8 cellular contexts compared by ENCODE assay signal in the genomic region with DNA sequence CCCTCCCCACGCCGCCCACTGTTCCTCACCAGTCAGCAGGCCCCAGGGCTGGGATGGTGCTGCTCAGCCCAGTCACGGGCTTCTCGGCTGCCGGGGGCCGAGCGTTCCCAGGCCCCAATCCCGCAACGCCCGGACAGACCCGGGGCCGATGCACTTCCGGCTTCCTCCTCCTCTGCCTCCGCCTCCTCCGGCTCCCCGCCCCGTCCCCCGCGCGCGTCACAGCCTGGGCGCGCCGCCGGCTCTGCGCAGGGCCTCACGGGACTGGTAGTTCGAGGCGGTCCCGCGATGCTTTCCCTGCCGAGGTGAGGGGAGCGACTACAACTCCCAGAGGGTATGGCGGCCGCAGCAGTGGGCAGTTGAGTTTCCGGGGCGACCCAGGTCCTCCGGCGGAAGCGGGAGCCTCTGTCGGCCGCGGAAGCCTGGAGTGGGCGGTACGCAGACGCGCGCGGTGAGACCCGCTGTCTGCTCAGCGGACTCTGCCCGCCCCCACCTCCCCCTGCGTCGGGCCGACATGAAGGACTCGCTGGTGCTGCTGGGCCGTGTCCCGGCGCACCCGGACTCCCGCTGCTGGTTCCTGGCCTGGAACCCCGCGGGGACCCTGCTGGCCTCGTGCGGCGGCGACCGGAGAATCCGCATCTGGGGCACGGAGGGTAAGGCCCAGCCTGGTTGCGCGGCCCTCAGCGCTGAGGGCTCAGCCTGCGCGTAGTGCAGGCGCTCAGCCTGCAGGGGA. TPM values are rescaled to one million over a fixed set of nuclear protein-coding genes. Genes with fewer than 3 reads are reported as not detected.
DNase-seq lines count a peak whose midpoint lies in the region; ATAC-seq, FAIRE-seq and TF ChIP-seq lines count a peak whose summit lies in the region.

Gene CIAO1, plus strand, starts transcription at position 386 of the 730 bp plus-strand sequence. Its CDS starts 126 bp downstream, at position 512.
A gene with protein sequence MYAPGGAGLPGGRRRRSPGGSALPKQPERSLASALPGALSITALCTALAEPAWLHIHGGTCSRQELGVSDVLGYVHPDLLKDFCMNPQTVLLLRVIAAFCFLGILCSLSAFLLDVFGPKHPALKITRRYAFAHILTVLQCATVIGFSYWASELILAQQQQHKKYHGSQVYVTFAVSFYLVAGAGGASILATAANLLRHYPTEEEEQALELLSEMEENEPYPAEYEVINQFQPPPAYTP (minus strand): TSS at position 158 of the 730 bp plus-strand sequence. CDS start 616 bp downstream, outside the sequence.

- H3K36me3 ChIP-seq in psoas muscle (ENCODE audit: insufficient read depth in 1 of 2, low read depth in 1 of 2): peaks cover 8 to 55% of the 10 kb centered on the region in 2 donors

- 0 to 1% (median 0%) methylated on average over 48 to 76 of the region's 76 CpGs for WGBS in psoas muscle, 3 donors

- peaks cover 5% of the 10 kb centered on the region for H3K36me3 Mint-ChIP-seq in T-helper 17 cell (ENCODE audit: low read depth)

- DNase-seq in NCI-H1694 treated with DMSO at 0.1 percent for 48 hours (lab: John Stamatoyannopoulos, UW): peak; percentile 96
- DNase-seq in T-helper 17 cell: peak; percentile 95 to 97 (median 97)
- peak; percentile 80 to 99 (median 98) for DNase-seq in amygdala (lab: John Stamatoyannopoulos, UW)
- DNase-seq in left ventricle myocardium superior: peak; percentile 99
- peak; percentile 98 to 99 for DNase-seq in psoas muscle
- peak; percentile 100 for DNase-seq in urothelium cell line (ENCODE audit: low spot score)

- no peaks in the 10 kb centered on the region for H3K27me3 Mint-ChIP-seq in T-helper 17 cell

- H3K4me3 ChIP-seq in psoas muscle: peak within 1 kb of the TSS; percentile 88

- TF ChIP-seq CTCF in psoas muscle (IDR thresholded peaks at IDR 0.05): peak; percentile 14

- FAIRE-seq in urothelium cell line (lab: Jason Lieb, UNC): peak; percentile 90

- H3K4me1 ChIP-seq in psoas muscle: peaks cover 41% of the 10 kb centered on the region

- peak; percentile 77 for TF ChIP-seq POLR2A in GM15510 (IDR thresholded peaks at IDR 0.05; ENCODE audit: borderline replicate concordance, extremely low read depth, insufficient read length)

- peak within 1 kb of the TSS; percentile 93 for H3K27ac Mint-ChIP-seq in T-helper 17 cell

- peak within 1 kb of the TSS; percentile 97 for H3K27ac ChIP-seq in psoas muscle

- H3K27me3 ChIP-seq in psoas muscle (ENCODE audit: insufficient read depth in 3 of 3, low read length in 2 of 3): no peaks in the 10 kb centered on the region

- H3K9me3 ChIP-seq in T-helper 17 cell (ENCODE audit: control insufficient read depth, low read length, poor library complexity, severe bottlenecking) (no peaks in the 10 kb centered on the region), psoas muscle (no peaks in the 10 kb centered on the region)

- ATAC-seq in HG02885 (IDR thresholded peaks at IDR 0.05; ENCODE audit: poor library complexity, unreplicated experiment) (peak; percentile 93), T-helper 17 cell (peak; percentile 96), left ventricle myocardium superior (peak; percentile 95), psoas muscle (peak; percentile 94 to 97 (median 96))

- H3K4me1 Mint-ChIP-seq in T-helper 17 cell: peaks cover 37% of the 10 kb centered on the region

- peak within 1 kb of the TSS; percentile 97 for H3K4me3 Mint-ChIP-seq in T-helper 17 cell

- intact Hi-C loops in left ventricle myocardium superior (cut with micrococcal nuclease) (no loop called here), psoas muscle (cut with DNase I) (loop anchor here (2.0 to 10.0 kb wide), 6 partner anchors 36 to 271 kb away; partner anchors contain the start of genes ANKRD36C (in 1 of the 2), DUSP2 (in 1 of the 2) and SNRNP200 (in 1 of the 2))

RNA-seq across cellular contexts. Expression of gene CIAO1, which starts in this region (rescaled TPM):
- total RNA-seq in T-helper 17 cell (10 to 100 TPM; 60.0 to 61.5 TPM), left ventricle myocardium superior (63.1 TPM), psoas muscle (10 to 100 TPM; 44.0 to 61.0 (median 56.5) TPM)
- 10 to 100 TPM; 36.8 to 91.6 (median 80.5) TPM for polyA plus RNA-seq in psoas muscle

RNA-seq across cellular contexts. Expression of the second gene that starts in this region (rescaled TPM):
- total RNA-seq in T-helper 17 cell: 10 to 100 TPM; 36.4 to 44.8 TPM
- total RNA-seq in left ventricle myocardium superior: 71.2 TPM
- 10 to 100 TPM; 23.1 to 33.0 (median 28.3) TPM for total RNA-seq in psoas muscle
- polyA plus RNA-seq in psoas muscle: 10 to 100 TPM; 18.1 to 39.9 (median 21.2) TPM

Comparison
In these comparisons a context has a peak if more than half of its experiments do, and no peak if none do; other contexts are left out.
1. Peak in every context shown above with its lines: DNase-seq, ATAC-seq, H3K4me3 ChIP-seq and H3K27ac ChIP-seq.